Comparison of ENCODE assay signal across 8 cellular contexts in the genomic region with DNA sequence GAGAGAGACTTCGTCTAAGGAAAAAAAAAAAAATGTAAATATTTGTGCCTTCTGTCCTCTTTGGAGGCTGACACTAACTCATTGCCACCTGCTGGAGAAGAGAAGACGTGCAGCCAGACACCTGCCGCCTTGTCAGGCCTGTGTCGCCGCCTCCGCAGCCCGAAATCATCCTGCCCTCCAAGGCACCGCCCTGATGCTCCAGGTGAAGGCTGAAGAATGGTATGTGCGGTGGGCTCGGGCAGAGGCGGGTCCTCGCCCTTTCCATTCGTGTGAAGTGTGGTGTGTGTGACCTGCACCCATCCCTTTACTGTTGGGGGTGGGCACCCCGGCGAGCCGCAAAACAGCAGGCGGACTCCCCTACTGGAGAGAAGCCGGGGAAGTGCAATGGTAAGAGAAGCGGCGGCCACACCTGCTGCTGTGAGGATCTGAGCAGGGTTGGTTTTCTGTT.
DNase-seq lines count a peak whose midpoint lies in the region; ATAC-seq and TF ChIP-seq lines count a peak whose summit lies in the region.

No MANE protein-coding gene starts in this region.

- H3K27ac Mint-ChIP-seq in effector memory CD8-positive, alpha-beta T cell = no peak overlapping the region
- no peak overlapping the region for H3K27ac Mint-ChIP-seq in mesothelial cell of epicardium

- H3K4me3 Mint-ChIP-seq in effector memory CD8-positive, alpha-beta T cell = peak overlapping the region; percentile 66 to 68
- H3K4me3 Mint-ChIP-seq in mesothelial cell of epicardium = peak overlapping the region; percentile 58

- H3K27me3 Mint-ChIP-seq in effector memory CD8-positive, alpha-beta T cell = no peaks in the 10 kb centered on the region
- peaks cover 21% of the 10 kb centered on the region for H3K27me3 Mint-ChIP-seq in mesothelial cell of epicardium (ENCODE audit: low read depth)

- DNase-seq in ELR (ENCODE audit: low read depth) (peak; percentile 80), NCI-H510A treated with DMSO at 0.1 percent for 48 hours (lab: John Stamatoyannopoulos, UW) (peak; percentile 88), mesothelial cell of epicardium (ENCODE audit: low spot score in 2 of 2, unreplicated experiment in 2 of 2) (peak; percentile 19 to 66), GOT3 (lab: John Stamatoyannopoulos, UW) (no peak)
- peak; percentile 80 for DNase-seq in activated CD8-positive, alpha-beta memory T cell treated with anti-CD3 and anti-CD28 coated beads for 24 hours
- peak; percentile 60 to 75 (median 68) for DNase-seq in effector memory CD8-positive, alpha-beta T cell
- DNase-seq in stimulated activated CD8-positive, alpha-beta memory T cell treated with anti-CD3 and anti-CD28 coated beads, Interleukin-7, amount 100 ng/mL, for 1 hour (ENCODE audit: low read depth in 2 of 2) = peak; percentile 22 to 36

- TF ChIP-seq CTCF in mesothelial cell of epicardium (IDR thresholded peaks at IDR 0.05; ENCODE audit: unreplicated experiment) = peak; percentile 74

- peaks cover 3 to 4% of the 10 kb centered on the region in 2 donors for H3K4me1 Mint-ChIP-seq in effector memory CD8-positive, alpha-beta T cell (ENCODE audit: low read depth in 2 of 2)
- H3K4me1 Mint-ChIP-seq in mesothelial cell of epicardium = peaks cover 9% of the 10 kb centered on the region

- H3K9me3 Mint-ChIP-seq in effector memory CD8-positive, alpha-beta T cell = no peaks in the 10 kb centered on the region
- H3K9me3 Mint-ChIP-seq in mesothelial cell of epicardium = peaks cover 3% of the 10 kb centered on the region

- H3K36me3 Mint-ChIP-seq in effector memory CD8-positive, alpha-beta T cell (ENCODE audit: insufficient read depth) = no peaks in the 10 kb centered on the region
- H3K36me3 Mint-ChIP-seq in mesothelial cell of epicardium = no peaks in the 10 kb centered on the region

- ATAC-seq in HG02642 (IDR thresholded peaks at IDR 0.05; ENCODE audit: poor library complexity, unreplicated experiment) = peak; percentile 96
- peak; percentile 98 for ATAC-seq in effector memory CD8-positive, alpha-beta T cell (replicated peaks)
